23 cellular contexts compared by ENCODE assay signal in genomic region chr2:192978317-192978874, GRCh38.
DNase-seq lines count a peak whose midpoint lies in the region; ATAC-seq and TF ChIP-seq lines count a peak whose summit lies in the region.
"Had no signal": no experiment of that assay in that cellular context is flagged by ENCODE, and none has a peak within 500 bp of the region (broad histone marks: within the 10 kb centered on the region; RNA-seq: fewer than 3 reads in every experiment).

No MANE protein-coding gene starts in this region.

- POLR2A ChIA-PET in activated CD4-positive, alpha-beta T cell treated with anti-CD3 and anti-CD28 coated beads for 36 hours (lab: Charles Lee): interaction anchor here (0.7 kb wide), 1 partner anchor 86 kb away, joined by 4 read pairs; no protein-coding TSS in a partner anchor

- no peak overlapping the region for H3K9ac ChIP-seq in neural cell (ENCODE audit: low read length)
- H3K9ac ChIP-seq in neuronal stem cell (ENCODE audit: low read depth, low read length, poor library complexity): no peak overlapping the region
- H3K9ac ChIP-seq: BLaER1, KMS-11 had no signal

- H4K20me1 ChIP-seq in neural cell (ENCODE audit: insufficient read depth): no peaks in the 10 kb centered on the region
- H4K20me1 ChIP-seq: BLaER1 had no signal

- no peaks in the 10 kb centered on the region for H3K9me2 ChIP-seq in neural cell (ENCODE audit: insufficient read depth, low read length)

- no peak overlapping the region for H2BK120ac ChIP-seq in neuronal stem cell (ENCODE audit: low read depth, low read length)

- H3K79me1 ChIP-seq in neuronal stem cell (ENCODE audit: low read depth, low read length): no peaks in the 10 kb centered on the region

- no peaks in the 10 kb centered on the region for H3K27me3 Mint-ChIP-seq in activated CD4-positive, alpha-beta T cell treated with anti-CD3 and anti-CD28 coated beads for 36 hours
- H3K27me3 Mint-ChIP-seq: activated CD4-positive, alpha-beta T cell treated with anti-CD3 and anti-CD28 coated beads, Interleukin-2, amount 10 ng/mL, durations not matched to agents 24 days and 14 days; brain; memory B cell; type B pancreatic cell had no signal

- no peak overlapping the region for H3K4me3 Mint-ChIP-seq in activated CD4-positive, alpha-beta T cell treated with anti-CD3 and anti-CD28 coated beads for 36 hours
- H3K4me3 Mint-ChIP-seq: activated CD4-positive, alpha-beta T cell treated with anti-CD3 and anti-CD28 coated beads, Interleukin-2, amount 10 ng/mL, durations not matched to agents 24 days and 14 days; brain; memory B cell; type B pancreatic cell had no signal

- no peaks in the 10 kb centered on the region for H3K36me3 Mint-ChIP-seq in activated CD4-positive, alpha-beta T cell treated with anti-CD3 and anti-CD28 coated beads for 36 hours (ENCODE audit: low read depth)
- H3K36me3 Mint-ChIP-seq: brain, memory B cell, type B pancreatic cell had no signal

- H3K9me3 Mint-ChIP-seq in activated CD4-positive, alpha-beta T cell treated with anti-CD3 and anti-CD28 coated beads for 36 hours (ENCODE audit: low read depth): no peaks in the 10 kb centered on the region
- H3K9me3 Mint-ChIP-seq: activated CD4-positive, alpha-beta T cell treated with anti-CD3 and anti-CD28 coated beads, Interleukin-2, amount 10 ng/mL, durations not matched to agents 24 days and 14 days; brain; memory B cell; type B pancreatic cell had no signal

- TF ChIP-seq EP300 in neural cell (conservative IDR thresholded peaks at IDR 0.05; ENCODE audit: poor library complexity, severe bottlenecking): peak; percentile 86

- no peaks in the 10 kb centered on the region for H3K4me1 ChIP-seq in neuronal stem cell (ENCODE audit: control insufficient read depth in 2 of 2, insufficient read depth in 1 of 2, low read depth in 1 of 2, low read length in 2 of 2)
- H3K4me1 ChIP-seq: adrenal gland, BLaER1 had no signal

- H3K4me1 Mint-ChIP-seq in activated CD4-positive, alpha-beta T cell treated with anti-CD3 and anti-CD28 coated beads for 36 hours: no peaks in the 10 kb centered on the region
- H3K4me1 Mint-ChIP-seq: activated CD4-positive, alpha-beta T cell treated with anti-CD3 and anti-CD28 coated beads, Interleukin-2, amount 10 ng/mL, durations not matched to agents 24 days and 14 days; memory B cell had no signal

- no peak overlapping the region for H3K18ac ChIP-seq in neuronal stem cell (ENCODE audit: low read length)

- no peak overlapping the region for H2BK12ac ChIP-seq in neuronal stem cell (ENCODE audit: low read length)

- H3K4me3 ChIP-seq in neural cell (ENCODE audit: low read length) (no peak overlapping the region), neuronal stem cell (ENCODE audit: low read length in 2 of 2) (no peak overlapping the region)
- H3K4me3 ChIP-seq: adrenal gland, BLaER1, skin epidermis had no signal

- no peak for ATAC-seq in activated CD4-positive, alpha-beta T cell treated with anti-CD3 and anti-CD28 coated beads for 36 hours

- WGBS in neuronal stem cell (ENCODE audit: extremely low coverage in 2 of 2, insufficient read length in 2 of 2, insufficient replicate concordance in 1 of 2), 2 donors: no CpG with 5 or more reads among the region's 4 CpGs

- H3K36me3 ChIP-seq in neural cell (ENCODE audit: insufficient read depth, low read length) (no peaks in the 10 kb centered on the region), neuronal stem cell (replicated peaks in 1 of 2; ENCODE audit: control insufficient read depth in 2 of 2, insufficient read depth in 2 of 2, low read length in 2 of 2) (no peaks in the 10 kb centered on the region)
- H3K36me3 ChIP-seq: adrenal gland, BLaER1 had no signal

- H2BK5ac ChIP-seq in neuronal stem cell (ENCODE audit: low read length): no peak overlapping the region

- no peaks in the 10 kb centered on the region for H3F3A ChIP-seq in neural cell (ENCODE audit: insufficient read depth, low read length, poor library complexity, severe bottlenecking)

- H3K9me3 ChIP-seq in neural cell (ENCODE audit: low read length) (no peaks in the 10 kb centered on the region), neuronal stem cell (replicated peaks in 1 of 2; ENCODE audit: control insufficient read depth in 2 of 2, insufficient read depth in 1 of 2, low read depth in 1 of 2, low read length in 2 of 2) (no peaks in the 10 kb centered on the region)
- H3K9me3 ChIP-seq: adrenal gland, BLaER1 had no signal

- no peak for TF ChIP-seq RAD21 in neural cell (conservative IDR thresholded peaks at IDR 0.05)

- CTCF ChIA-PET in activated CD4-positive, alpha-beta T cell treated with anti-CD3 and anti-CD28 coated beads for 36 hours (lab: Charles Lee): no interaction called here

- no peak overlapping the region for H3K23ac ChIP-seq in neuronal stem cell (ENCODE audit: low read depth, low read length, poor library complexity)

- H2AFZ ChIP-seq in neural cell (ENCODE audit: low read depth, low read length) (no peak overlapping the region), neuronal stem cell (ENCODE audit: low read length) (no peak overlapping the region)

- no peaks in the 10 kb centered on the region for H3K27me3 ChIP-seq in neural cell (ENCODE audit: insufficient read depth, low read depth, low read length)
- H3K27me3 ChIP-seq in neuronal stem cell (ENCODE audit: control insufficient read depth in 3 of 3, insufficient read depth in 3 of 3, low read depth in 1 of 3, low read length in 3 of 3): no peaks in the 10 kb centered on the region
- H3K27me3 ChIP-seq: adrenal gland, BLaER1 had no signal

- no peak overlapping the region for H3K27ac Mint-ChIP-seq in activated CD4-positive, alpha-beta T cell treated with anti-CD3 and anti-CD28 coated beads for 36 hours
- H3K27ac Mint-ChIP-seq: activated CD4-positive, alpha-beta T cell treated with anti-CD3 and anti-CD28 coated beads, Interleukin-2, amount 10 ng/mL, durations not matched to agents 24 days and 14 days; memory B cell; type B pancreatic cell had no signal

- H3K4ac ChIP-seq in neuronal stem cell (ENCODE audit: low read length): no peak overlapping the region

- H4K8ac ChIP-seq in neuronal stem cell (ENCODE audit: low read depth, low read length): no peak overlapping the region

- intact Hi-C loops in activated CD4-positive, alpha-beta T cell treated with anti-CD3 and anti-CD28 coated beads for 36 hours (cut with DNase I, micrococcal nuclease): no loop called here

- DNase-seq in NCI-H2081 (lab: John Stamatoyannopoulos, UW) (peak; percentile 17 to 50), NCI-H2081 treated with DMSO at 0.1 percent for 48 hours (lab: John Stamatoyannopoulos, UW) (no peak), NCI-H1417 (lab: John Stamatoyannopoulos, UW) (peak in 2 of 3 experiments; percentile 20 to 82), NCI-H524 treated with DMSO at 0.1 percent for 48 hours (lab: John Stamatoyannopoulos, UW) (peak; percentile 1), neuronal stem cell (ENCODE audit: low spot score) (no peak), DMS79 (lab: John Stamatoyannopoulos, UW) (no peak)
- no peak for DNase-seq in activated CD4-positive, alpha-beta T cell treated with anti-CD3 and anti-CD28 coated beads for 36 hours
- DNase-seq: activated CD4-positive, alpha-beta T cell treated with anti-CD3 and anti-CD28 coated beads, Interleukin-2, amount 10 ng/mL, durations not matched to agents 24 days and 14 days; activated naive CD4-positive, alpha-beta T cell; activated T-cell treated with anti-CD3 and anti-CD28 coated beads, Interleukin-2, amount 50 U/mL, for 48 hours; adrenal gland; Calu3; H7; head of caudate nucleus; occipital lobe had no signal

- H3K79me2 ChIP-seq in neural cell (replicated peaks; ENCODE audit: insufficient read depth, low read length): no peaks in the 10 kb centered on the region

- TF ChIP-seq CTCF in neural cell (IDR thresholded peaks at IDR 0.05; ENCODE audit: poor library complexity, severe bottlenecking): no peak

- H2BK15ac ChIP-seq in neuronal stem cell (ENCODE audit: low read length): no peak overlapping the region

- H4K91ac ChIP-seq in neuronal stem cell (ENCODE audit: low read depth, low read length, poor library complexity): no peak overlapping the region

- no peak overlapping the region for H3K14ac ChIP-seq in neuronal stem cell (ENCODE audit: low read length)

- H2AK5ac ChIP-seq in neuronal stem cell (ENCODE audit: low read depth, low read length): no peak overlapping the region

- no peak overlapping the region for H3K27ac ChIP-seq in neural cell (ENCODE audit: low read length)
- no peak overlapping the region for H3K27ac ChIP-seq in neuronal stem cell (replicated peaks; ENCODE audit: low read length)
- H3K27ac ChIP-seq: adrenal gland, BLaER1, KMS-11, skin epidermis, VCaP had no signal

- no peak overlapping the region for H3K4me2 ChIP-seq in neural cell (ENCODE audit: low read length)
- H3K4me2 ChIP-seq in neuronal stem cell (ENCODE audit: insufficient read depth, low read length, poor library complexity, severe bottlenecking): no peak overlapping the region
- H3K4me2 ChIP-seq: BLaER1, KMS-11 had no signal

TF ChIP-seq in neural cell, 6 proteins besides CTCF, POLR2A, EP300 and RAD21:
- no peak for TF ChIP-seq TAF1 (IDR thresholded peaks at IDR 0.05; ENCODE audit: low read depth)
- TF ChIP-seq POLR2AphosphoS5 (IDR thresholded peaks at IDR 0.05): peak; percentile 52

Comparison
In these comparisons a context has a peak if more than half of its experiments do, and no peak if none do; other contexts are left out.
1. DNase-seq: peak in NCI-H2081 (2 of 2), NCI-H1417 (2 of 3) and NCI-H524 treated with DMSO at 0.1 percent for 48 hours (single experiment); none in NCI-H2081 treated with DMSO at 0.1 percent for 48 hours (single experiment), neuronal stem cell (single experiment), DMS79 (single experiment) and activated CD4-positive, alpha-beta T cell treated with anti-CD3 and anti-CD28 coated beads for 36 hours (single experiment).